1 cellular context compared by ENCODE assay signal in the genomic region with DNA sequence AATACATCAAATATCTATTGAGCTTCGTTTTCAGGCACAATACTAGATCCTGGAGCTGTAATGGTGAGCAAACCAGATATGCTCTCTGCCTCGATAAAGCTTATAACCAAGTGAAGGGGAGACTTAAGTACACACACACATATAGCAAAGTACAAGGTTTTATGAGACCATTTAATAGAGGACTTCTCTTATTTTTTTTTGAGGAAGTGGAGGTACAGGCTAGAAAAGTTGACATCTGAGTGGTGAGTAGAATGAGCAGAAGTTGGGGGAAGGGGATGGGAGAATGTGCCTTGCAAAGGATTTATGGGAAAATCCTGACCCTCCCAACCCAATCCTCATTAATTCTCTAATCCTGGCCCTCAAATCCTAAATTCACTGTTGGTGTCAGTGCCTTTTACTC.
TF ChIP-seq lines count a peak whose summit lies in the region.

No MANE protein-coding gene starts in this region.

TF ChIP-seq in GM12878, 131 proteins besides CTCF, POLR2A, EP300 and RAD21:
- TF ChIP-seq, protein P1, sequence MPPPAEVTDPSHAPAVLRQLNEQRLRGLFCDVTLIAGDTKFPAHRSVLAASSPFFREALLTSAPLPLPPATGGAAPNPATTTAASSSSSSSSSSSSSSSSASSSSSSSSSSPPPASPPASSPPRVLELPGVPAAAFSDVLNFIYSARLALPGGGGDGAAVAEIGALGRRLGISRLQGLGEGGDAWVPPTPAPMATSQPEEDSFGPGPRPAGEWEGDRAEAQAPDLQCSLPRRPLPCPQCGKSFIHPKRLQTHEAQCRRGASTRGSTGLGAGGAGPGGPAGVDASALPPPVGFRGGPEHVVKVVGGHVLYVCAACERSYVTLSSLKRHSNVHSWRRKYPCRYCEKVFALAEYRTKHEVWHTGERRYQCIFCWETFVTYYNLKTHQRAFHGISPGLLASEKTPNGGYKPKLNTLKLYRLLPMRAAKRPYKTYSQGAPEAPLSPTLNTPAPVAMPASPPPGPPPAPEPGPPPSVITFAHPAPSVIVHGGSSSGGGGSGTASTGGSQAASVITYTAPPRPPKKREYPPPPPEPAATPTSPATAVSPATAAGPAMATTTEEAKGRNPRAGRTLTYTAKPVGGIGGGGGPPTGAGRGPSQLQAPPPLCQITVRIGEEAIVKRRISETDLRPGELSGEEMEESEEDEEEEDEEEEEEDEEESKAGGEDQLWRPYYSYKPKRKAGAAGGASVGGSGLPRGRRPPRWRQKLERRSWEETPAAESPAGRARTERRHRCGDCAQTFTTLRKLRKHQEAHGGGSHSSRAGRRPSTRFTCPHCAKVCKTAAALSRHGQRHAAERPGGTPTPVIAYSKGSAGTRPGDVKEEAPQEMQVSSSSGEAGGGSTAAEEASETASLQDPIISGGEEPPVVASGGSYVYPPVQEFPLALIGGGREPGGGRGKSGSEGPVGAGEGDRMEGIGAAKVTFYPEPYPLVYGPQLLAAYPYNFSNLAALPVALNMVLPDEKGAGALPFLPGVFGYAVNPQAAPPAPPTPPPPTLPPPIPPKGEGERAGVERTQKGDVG (CRISPR knock-in tag; IDR thresholded peaks at IDR 0.05), result no peak
- TF ChIP-seq SPI1 (IDR thresholded peaks at IDR 0.05; ENCODE audit: borderline replicate concordance, insufficient read depth, low read depth, low read length), result 0 out of 2 replicates have a peak, but pooled peaks have one; percentile 31
- TF ChIP-seq CHD4 (IDR thresholded peaks at IDR 0.05), result no peak
- TF ChIP-seq, protein P2, sequence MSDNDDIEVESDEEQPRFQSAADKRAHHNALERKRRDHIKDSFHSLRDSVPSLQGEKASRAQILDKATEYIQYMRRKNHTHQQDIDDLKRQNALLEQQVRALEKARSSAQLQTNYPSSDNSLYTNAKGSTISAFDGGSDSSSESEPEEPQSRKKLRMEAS (IDR thresholded peaks at IDR 0.05; ENCODE audit: low read depth, low read length), result no peak
- TF ChIP-seq HDAC2 (IDR thresholded peaks at IDR 0.05), result no peak
- TF ChIP-seq, protein P3, sequence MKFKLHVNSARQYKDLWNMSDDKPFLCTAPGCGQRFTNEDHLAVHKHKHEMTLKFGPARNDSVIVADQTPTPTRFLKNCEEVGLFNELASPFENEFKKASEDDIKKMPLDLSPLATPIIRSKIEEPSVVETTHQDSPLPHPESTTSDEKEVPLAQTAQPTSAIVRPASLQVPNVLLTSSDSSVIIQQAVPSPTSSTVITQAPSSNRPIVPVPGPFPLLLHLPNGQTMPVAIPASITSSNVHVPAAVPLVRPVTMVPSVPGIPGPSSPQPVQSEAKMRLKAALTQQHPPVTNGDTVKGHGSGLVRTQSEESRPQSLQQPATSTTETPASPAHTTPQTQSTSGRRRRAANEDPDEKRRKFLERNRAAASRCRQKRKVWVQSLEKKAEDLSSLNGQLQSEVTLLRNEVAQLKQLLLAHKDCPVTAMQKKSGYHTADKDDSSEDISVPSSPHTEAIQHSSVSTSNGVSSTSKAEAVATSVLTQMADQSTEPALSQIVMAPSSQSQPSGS (IDR thresholded peaks at IDR 0.05; ENCODE audit: low read length), result no peak
- TF ChIP-seq SREBF1 (IDR thresholded peaks at IDR 0.05; ENCODE audit: low read length), result no peak
